17 cellular contexts compared by ENCODE assay signal in the genomic region with DNA sequence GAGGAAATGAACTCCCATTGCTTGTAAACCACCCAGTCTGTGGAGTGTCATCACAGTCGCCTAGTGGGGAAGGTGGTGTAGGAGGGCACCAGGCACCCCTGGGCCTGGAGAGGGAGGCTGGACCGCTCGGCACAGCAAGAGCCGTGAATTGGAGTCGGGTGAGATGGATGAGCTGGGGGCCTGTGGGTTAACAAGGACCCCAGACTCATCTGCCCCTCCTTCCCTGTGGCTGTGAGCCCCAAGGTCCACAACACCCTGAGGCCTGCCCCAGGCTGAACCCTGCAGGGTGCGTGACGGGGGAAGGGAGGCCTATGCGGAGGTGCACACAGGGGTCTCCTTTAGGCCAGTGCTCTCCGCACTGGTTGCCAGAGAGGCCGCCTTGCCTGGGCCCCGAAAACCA.
DNase-seq lines count a peak whose midpoint lies in the region; FAIRE-seq and TF ChIP-seq lines count a peak whose summit lies in the region.
"Had no signal": no experiment of that assay in that cellular context is flagged by ENCODE, and none has a peak within 500 bp of the region (broad histone marks: within the 10 kb centered on the region; RNA-seq: fewer than 3 reads in every experiment).

No MANE protein-coding gene starts in this region.

- DNase-seq in D341Med (ENCODE audit: low spot score) (peak; percentile 9), spleen (peak; percentile 65), urothelium cell line (ENCODE audit: low spot score) (no peak), NCI-H187 treated with DMSO at 0.1 percent for 48 hours (lab: John Stamatoyannopoulos, UW) (no peak), pons (ENCODE audit: low spot score) (no peak), GM03348 (ENCODE audit: low spot score) (no peak)
- DNase-seq: C1 segment of cervical spinal cord; Calu3; CD4-positive, alpha-beta memory T cell; COR-L47; DMS153; DND-41; GM23248; H9 had no signal

- H3K27ac ChIP-seq in spleen, result peak overlapping the region in 4 of 8 donors; percentile 51 to 84 (median 74)
- H3K27ac ChIP-seq: GM23248 had no signal

- peaks cover 0 to 4% (median 0%) of the 10 kb centered on the region in 8 donors for H3K9me3 ChIP-seq in spleen

- TF ChIP-seq POLR2A in spleen (IDR thresholded peaks at IDR 0.05), result no peak

- H3K27me3 ChIP-seq in spleen (replicated peaks in 1 of 7), result no peaks in the 10 kb centered on the region

- H3K4me1 ChIP-seq in spleen, result peaks cover 0 to 12% (median 0%) of the 10 kb centered on the region in 6 donors

- TF ChIP-seq CTCF in spleen (IDR thresholded peaks at IDR 0.05 in 8 of 11, conservative IDR thresholded peaks at IDR 0.05 in 3 of 11), result no peak

- peak; percentile 85 for FAIRE-seq in urothelium cell line (lab: Jason Lieb, UNC)
- FAIRE-seq: G401.6, GM12878, GM19239 had no signal

- no peak overlapping the region for H3K4me3 ChIP-seq in spleen
- H3K4me3 ChIP-seq: GM12878, GM23248 had no signal

- intact Hi-C loops in spleen (cut with DNase I; ENCODE audit: low total_unique reads), result no loop called here

- H3K36me3 ChIP-seq in spleen, result no peaks in the 10 kb centered on the region

- 85 to 94% (median 92%) methylated on average over 10 to 11 of the region's 11 CpGs for WGBS in spleen, 5 donors

Comparison
In these comparisons a context has a peak if more than half of its experiments do, and no peak if none do; other contexts are left out.
1. DNase-seq: peak in D341Med (single experiment) and spleen (single experiment); none in urothelium cell line (single experiment), NCI-H187 treated with DMSO at 0.1 percent for 48 hours (single experiment), pons (single experiment) and GM03348 (single experiment).